ENCODE assay signal across 1 cellular context in the genomic region with DNA sequence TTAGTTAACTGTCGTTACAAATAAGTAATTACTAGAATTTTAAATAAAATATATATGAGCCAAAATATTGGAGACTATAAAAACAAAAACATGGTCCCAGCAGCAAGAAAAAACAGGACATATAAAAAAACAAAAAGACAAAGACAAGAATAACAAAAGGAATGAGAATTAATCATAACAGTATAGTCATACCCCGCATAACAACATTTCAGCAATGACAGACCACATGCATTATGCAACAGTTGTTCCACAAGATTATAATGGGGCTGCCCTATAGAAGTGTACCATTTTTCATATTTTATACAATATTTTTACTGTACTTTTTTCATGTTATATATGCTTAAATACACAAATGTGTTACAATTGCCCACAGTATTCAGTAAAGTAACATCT.
A peak's percentile ranks its signal among the peaks of the same experiment; 100 is the strongest.
TF ChIP-seq lines count a peak whose summit lies in the region.

No MANE protein-coding gene starts in this region.

TF ChIP-seq in K562, 482 proteins besides CTCF, POLR2A, EP300 and RAD21:
- TF ChIP-seq TAF15 (IDR thresholded peaks at IDR 0.05; ENCODE audit: low read depth, low read length), result no peak
- TF ChIP-seq CEBPB (tag; IDR thresholded peaks at IDR 0.05), result 0 out of 2 replicates have a peak, but pooled peaks have one; percentile 33
TF ChIP-seq in K562: peak in this region for 1.
